Comparison of ENCODE assay signal across 12 cellular contexts in genomic region chr10:66928000-66928770, GRCh38. TPM values are rescaled to one million over a fixed set of nuclear protein-coding genes. Genes with fewer than 3 reads are reported as not detected.
A peak's percentile ranks its signal among the peaks of the same experiment; 100 is the strongest.
DNase-seq lines count a peak whose midpoint lies in the region; ATAC-seq and TF ChIP-seq lines count a peak whose summit lies in the region.
"Had no signal": no experiment of that assay in that cellular context is flagged by ENCODE, and none has a peak within 500 bp of the region (broad histone marks: within the 10 kb centered on the region; RNA-seq: fewer than 3 reads in every experiment).

No MANE protein-coding gene starts in this region.

- H3K9me3 ChIP-seq in SK-N-MC (ENCODE audit: low read depth, low read length): no peaks in the 10 kb centered on the region
- H3K9me3 ChIP-seq: Caco-2, MG63 had no signal

- no peak for TF ChIP-seq CTCF in glutamatergic neuron (IDR thresholded peaks at IDR 0.05; ENCODE audit: partially characterized antibody, unreplicated experiment)

- H3K9me3 Mint-ChIP-seq in glutamatergic neuron (ENCODE audit: unreplicated experiment): no peaks in the 10 kb centered on the region
- no peaks in the 10 kb centered on the region for H3K9me3 Mint-ChIP-seq in natural killer cell treated with Interleukin-12 subunit alpha and Interleukin-12 subunit beta and Interleukin-15 and Interleukin-18, amount 100 ng/mL, for 72 hours
- no peaks in the 10 kb centered on the region for H3K9me3 Mint-ChIP-seq in activated naive CD4-positive, alpha-beta T cell treated with anti-CD3 and anti-CD28 coated beads for 36 hours
- H3K9me3 Mint-ChIP-seq: activated CD8-positive, alpha-beta T cell treated with anti-CD3 and anti-CD28 coated beads for 36 hours; memory B cell had no signal

- H3K36me3 Mint-ChIP-seq in glutamatergic neuron (ENCODE audit: unreplicated experiment): no peaks in the 10 kb centered on the region
- no peaks in the 10 kb centered on the region for H3K36me3 Mint-ChIP-seq in natural killer cell treated with Interleukin-12 subunit alpha and Interleukin-12 subunit beta and Interleukin-15 and Interleukin-18, amount 100 ng/mL, for 72 hours
- H3K36me3 Mint-ChIP-seq in activated naive CD4-positive, alpha-beta T cell treated with anti-CD3 and anti-CD28 coated beads for 36 hours (ENCODE audit: low read depth): no peaks in the 10 kb centered on the region
- H3K36me3 Mint-ChIP-seq: memory B cell had no signal

- peaks cover 2% of the 10 kb centered on the region for H3K27me3 Mint-ChIP-seq in glutamatergic neuron (ENCODE audit: unreplicated experiment)
- peaks cover 8 to 10% of the 10 kb centered on the region in 2 donors for H3K27me3 Mint-ChIP-seq in natural killer cell treated with Interleukin-12 subunit alpha and Interleukin-12 subunit beta and Interleukin-15 and Interleukin-18, amount 100 ng/mL, for 72 hours
- peaks cover 42% of the 10 kb centered on the region for H3K27me3 Mint-ChIP-seq in activated naive CD4-positive, alpha-beta T cell treated with anti-CD3 and anti-CD28 coated beads for 36 hours (ENCODE audit: low read depth)

- CTCF ChIA-PET in activated naive CD4-positive, alpha-beta T cell treated with anti-CD3 and anti-CD28 coated beads for 36 hours (lab: Charles Lee): interaction anchor here (0.6 to 1.1 kb wide), 2 partner anchors 164 to 748 kb away, joined by 3 read pairs; no protein-coding TSS in a partner anchor

- H3K27ac Mint-ChIP-seq in glutamatergic neuron (ENCODE audit: unreplicated experiment): no peak overlapping the region
- no peak overlapping the region for H3K27ac Mint-ChIP-seq in natural killer cell treated with Interleukin-12 subunit alpha and Interleukin-12 subunit beta and Interleukin-15 and Interleukin-18, amount 100 ng/mL, for 72 hours
- no peak overlapping the region for H3K27ac Mint-ChIP-seq in activated naive CD4-positive, alpha-beta T cell treated with anti-CD3 and anti-CD28 coated beads for 36 hours
- H3K27ac Mint-ChIP-seq: activated CD8-positive, alpha-beta T cell treated with anti-CD3 and anti-CD28 coated beads for 36 hours; memory B cell had no signal

- H3K4me3 Mint-ChIP-seq in glutamatergic neuron (ENCODE audit: unreplicated experiment): peak overlapping the region; percentile 81
- H3K4me3 Mint-ChIP-seq in natural killer cell treated with Interleukin-12 subunit alpha and Interleukin-12 subunit beta and Interleukin-15 and Interleukin-18, amount 100 ng/mL, for 72 hours: no peak overlapping the region
- H3K4me3 Mint-ChIP-seq in activated naive CD4-positive, alpha-beta T cell treated with anti-CD3 and anti-CD28 coated beads for 36 hours: no peak overlapping the region
- H3K4me3 Mint-ChIP-seq: activated CD8-positive, alpha-beta T cell treated with anti-CD3 and anti-CD28 coated beads for 36 hours; memory B cell had no signal

- H3K9ac ChIP-seq in SK-N-MC (ENCODE audit: insufficient read length): no peak overlapping the region

- peaks cover 12% of the 10 kb centered on the region for H3K4me1 Mint-ChIP-seq in glutamatergic neuron (ENCODE audit: low read depth, unreplicated experiment)
- no peaks in the 10 kb centered on the region for H3K4me1 Mint-ChIP-seq in natural killer cell treated with Interleukin-12 subunit alpha and Interleukin-12 subunit beta and Interleukin-15 and Interleukin-18, amount 100 ng/mL, for 72 hours (ENCODE audit: low read depth in 2 of 2)
- peaks cover 1% of the 10 kb centered on the region for H3K4me1 Mint-ChIP-seq in activated naive CD4-positive, alpha-beta T cell treated with anti-CD3 and anti-CD28 coated beads for 36 hours (ENCODE audit: low read depth)
- H3K4me1 Mint-ChIP-seq: memory B cell had no signal

- intact Hi-C loops in activated naive CD4-positive, alpha-beta T cell treated with anti-CD3 and anti-CD28 coated beads for 36 hours (cut with micrococcal nuclease): no loop called here

- no peaks in the 10 kb centered on the region for H3K36me3 ChIP-seq in SK-N-MC (ENCODE audit: insufficient read depth, low read length)
- H3K36me3 ChIP-seq: MG63 had no signal

- H3K27ac ChIP-seq in SK-N-MC: no peak overlapping the region

- peak; percentile 26 for DNase-seq in DMS114 treated with DMSO at 0.1 percent for 48 hours (lab: John Stamatoyannopoulos, UW; ENCODE audit: unreplicated experiment)
- no peak for DNase-seq in SK-N-MC (ENCODE audit: low read depth, low spot score)
- peak; percentile 36 for DNase-seq in glutamatergic neuron
- DNase-seq in nucleus accumbens (lab: John Stamatoyannopoulos, UW): peak in 47 of 56 donors; percentile 7 to 75 (median 45)
- DNase-seq in natural killer cell treated with Interleukin-12 subunit alpha and Interleukin-12 subunit beta and Interleukin-15 and Interleukin-18, amount 100 ng/mL, for 72 hours (ENCODE audit: low spot score): no peak
- DNase-seq in NCI-H510A (lab: John Stamatoyannopoulos, UW): no peak
- DNase-seq in activated naive CD4-positive, alpha-beta T cell treated with anti-CD3 and anti-CD28 coated beads for 36 hours: no peak
- DNase-seq: activated CD8-positive, alpha-beta T cell treated with anti-CD3 and anti-CD28 coated beads for 36 hours; Caco-2; MG63 had no signal

- peak overlapping the region; percentile 28; the same call in 1 of the 2 replicates for H3K4me3 ChIP-seq in SK-N-MC
- H3K4me3 ChIP-seq: MG63 had no signal

- no peak for ATAC-seq in natural killer cell treated with Interleukin-12 subunit alpha and Interleukin-12 subunit beta and Interleukin-15 and Interleukin-18, amount 100 ng/mL, for 72 hours
- no peak for ATAC-seq in GM18498 (IDR thresholded peaks at IDR 0.05; ENCODE audit: unreplicated experiment)
- ATAC-seq: activated CD8-positive, alpha-beta T cell treated with anti-CD3 and anti-CD28 coated beads for 36 hours had no signal

RNA-seq across cellular contexts. Expression of gene LRRTM3, which starts 2.3 kb away (rescaled TPM):
- not detected for total RNA-seq in glutamatergic neuron (ENCODE audit: unreplicated experiment)
- not detected for total RNA-seq in natural killer cell treated with Interleukin-12 subunit alpha and Interleukin-12 subunit beta and Interleukin-15 and Interleukin-18, amount 100 ng/mL, for 72 hours
- not detected for total RNA-seq in activated naive CD4-positive, alpha-beta T cell treated with anti-CD3 and anti-CD28 coated beads for 36 hours
- total RNA-seq: activated CD8-positive, alpha-beta T cell treated with anti-CD3 and anti-CD28 coated beads for 36 hours; Caco-2 had no signal

Comparison
In these comparisons a context has a peak if more than half of its experiments do, and no peak if none do; other contexts are left out.
1. DNase-seq: peak in DMS114 treated with DMSO at 0.1 percent for 48 hours (single experiment), glutamatergic neuron (single experiment) and nucleus accumbens (47 of 56); none in SK-N-MC (single experiment), natural killer cell treated with Interleukin-12 subunit alpha and Interleukin-12 subunit beta and Interleukin-15 and Interleukin-18, amount 100 ng/mL, for 72 hours (single experiment), NCI-H510A (single experiment) and activated naive CD4-positive, alpha-beta T cell treated with anti-CD3 and anti-CD28 coated beads for 36 hours (single experiment).